11 cellular contexts compared by ENCODE assay signal in the genomic region with DNA sequence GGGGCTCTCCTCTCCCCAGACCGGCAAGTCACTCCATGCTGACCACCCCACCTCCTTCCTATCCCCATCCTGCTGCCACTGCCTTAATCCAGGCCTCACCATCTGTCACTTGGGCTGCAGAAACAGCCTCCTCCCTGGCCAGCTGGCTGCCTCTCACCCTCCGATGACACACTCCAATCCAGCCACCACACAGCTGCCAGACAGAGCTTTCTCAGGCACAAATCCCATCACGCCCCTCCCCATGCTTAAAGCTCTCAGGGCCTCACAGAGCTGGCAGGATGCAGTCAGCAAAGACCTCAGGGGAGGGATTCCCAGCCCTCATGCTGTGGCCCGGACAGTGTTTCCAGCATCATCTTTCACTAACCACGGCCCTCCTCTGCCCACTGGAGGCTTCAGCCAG. TPM values are rescaled to one million over a fixed set of nuclear protein-coding genes. Genes with fewer than 3 reads are reported as not detected.
DNase-seq lines count a peak whose midpoint lies in the region; TF ChIP-seq lines count a peak whose summit lies in the region.
"Had no signal": no experiment of that assay in that cellular context is flagged by ENCODE, and none has a peak within 500 bp of the region (broad histone marks: within the 10 kb centered on the region; RNA-seq: fewer than 3 reads in every experiment).

No MANE protein-coding gene starts in this region.

- DNase-seq in H9: no peak
- DNase-seq in SHP77 (lab: John Stamatoyannopoulos, UW): peak; percentile 87 to 90
- DNase-seq in fibroblast of peridontal ligament (ENCODE audit: extremely low read depth): peak; percentile 75
- DNase-seq in osteocyte (ENCODE audit: extremely low spot score, unreplicated experiment): no peak
- DNase-seq in activated CD8-positive, alpha-beta memory T cell treated with anti-CD3 and anti-CD28 coated beads, Interleukin-2, amount 50 U/mL, for 4 hours: no peak
- DNase-seq in NOMO-1 treated with DMSO at 0.1 percent for 48 hours (lab: John Stamatoyannopoulos, UW; ENCODE audit: unreplicated experiment): no peak
- no peak for DNase-seq in CD14-positive monocyte (ENCODE audit: low spot score)
- DNase-seq in COR-L47 (lab: John Stamatoyannopoulos, UW): no peak
- DNase-seq: natural killer cell had no signal

- H2AK5ac ChIP-seq in H9 (ENCODE audit: insufficient read length, low read length): no peak overlapping the region

- H2AFZ ChIP-seq in H9 (ENCODE audit: low read length): no peak overlapping the region

- no peak overlapping the region for H2BK15ac ChIP-seq in H9 (ENCODE audit: low read depth, low read length)

- H2BK12ac ChIP-seq in H9 (ENCODE audit: insufficient read length, low read depth, low read length): no peak overlapping the region

- intact Hi-C loops in CD14-positive monocyte (cut with micrococcal nuclease): no loop called here

- no peak overlapping the region for H4K5ac ChIP-seq in H9 (ENCODE audit: insufficient read length, low read depth, low read length)

- H3K4ac ChIP-seq in H9 (ENCODE audit: low read depth, low read length): no peak overlapping the region

- H3K27me3 ChIP-seq in H9 (ENCODE audit: insufficient read depth, low read length): no peaks in the 10 kb centered on the region

- H3K36me3 Mint-ChIP-seq in H9 (ENCODE audit: insufficient read depth in 1 of 3, low read depth in 3 of 3) (peaks cover 5 to 14% (median 13%) of the 10 kb centered on the region in 3 experiments; a peak in 6 of 7 replicates), osteocyte (ENCODE audit: unreplicated experiment) (no peaks in the 10 kb centered on the region), CD14-positive monocyte (peaks cover 42 to 46% of the 10 kb centered on the region in 2 donors)
- H3K36me3 Mint-ChIP-seq: natural killer cell had no signal

- H3K4me1 ChIP-seq in H9 (ENCODE audit: insufficient read depth, low read length): no peaks in the 10 kb centered on the region

- TF ChIP-seq CTCF in H9 (conservative IDR thresholded peaks at IDR 0.05) (no peak), osteocyte (IDR thresholded peaks at IDR 0.05) (peak; percentile 24), CD14-positive monocyte (IDR thresholded peaks at IDR 0.05) (no peak)

- no peak overlapping the region for H2BK120ac ChIP-seq in H9 (ENCODE audit: low read depth, low read length, poor library complexity, severe bottlenecking)

- no peak overlapping the region for H3K27ac ChIP-seq in H9 (ENCODE audit: insufficient read length, low read depth, low read length)
- H3K27ac ChIP-seq: HL-60 had no signal

- H3K27ac Mint-ChIP-seq in H9 (peak overlapping the region; percentile 13 to 59 (median 37); a peak in 3 of 7 replicates), osteocyte (ENCODE audit: unreplicated experiment) (peak overlapping the region; percentile 74), CD14-positive monocyte (peak overlapping the region in 1 of 7 donors; percentile 21)

- H3K56ac ChIP-seq in H9 (ENCODE audit: insufficient read length, low read depth, low read length): no peak overlapping the region

- H4K8ac ChIP-seq in H9 (replicated peaks; ENCODE audit: insufficient read length, low read depth, low read length): no peak overlapping the region

- H3K4me3 Mint-ChIP-seq in H9 (no peak overlapping the region), osteocyte (ENCODE audit: unreplicated experiment) (no peak overlapping the region), CD14-positive monocyte (no peak overlapping the region)
- H3K4me3 Mint-ChIP-seq: natural killer cell had no signal

- no CpG with 5 or more reads among the region's 5 CpGs for WGBS in H9 (ENCODE audit: extremely low coverage, insufficient read length, low lambda C conversion rate)

- no peak overlapping the region for H2BK20ac ChIP-seq in H9 (ENCODE audit: low read depth, low read length, poor library complexity, severe bottlenecking)

- no peak overlapping the region for H3K23ac ChIP-seq in H9 (ENCODE audit: insufficient read length, low read depth, low read length)

- H3K79me1 ChIP-seq in H9 (ENCODE audit: insufficient read depth, low read depth, low read length, poor library complexity, severe bottlenecking): no peaks in the 10 kb centered on the region

- H3K4me1 Mint-ChIP-seq in H9 (peaks cover 6 to 13% of the 10 kb centered on the region in 2 experiments; a peak in 3 of 4 replicates), osteocyte (ENCODE audit: unreplicated experiment) (peaks cover 10% of the 10 kb centered on the region), CD14-positive monocyte (no peaks in the 10 kb centered on the region)
- H3K4me1 Mint-ChIP-seq: natural killer cell had no signal

- H3K9ac ChIP-seq in H9 (ENCODE audit: extremely low read depth, insufficient read length, low read length): no peak overlapping the region

- H3K9me3 Mint-ChIP-seq in H9 (no peaks in the 10 kb centered on the region), osteocyte (ENCODE audit: unreplicated experiment) (no peaks in the 10 kb centered on the region), CD14-positive monocyte (no peaks in the 10 kb centered on the region)
- H3K9me3 Mint-ChIP-seq: natural killer cell had no signal

- H3K79me2 ChIP-seq in H9 (ENCODE audit: insufficient read depth, low read length): no peaks in the 10 kb centered on the region

- H3K14ac ChIP-seq in H9 (ENCODE audit: insufficient read depth, low read length): no peak overlapping the region; the same call in 1 of the 2 replicates

- no peaks in the 10 kb centered on the region for H3K23me2 ChIP-seq in H9 (ENCODE audit: insufficient read length, low read depth, low read length, poor library complexity, severe bottlenecking)

- no peaks in the 10 kb centered on the region for H3K9me3 ChIP-seq in H9 (ENCODE audit: control insufficient read depth, low read depth, low read length)

- H3K18ac ChIP-seq in H9 (ENCODE audit: insufficient read length, low read depth, low read length): no peak overlapping the region

- H3K27me3 Mint-ChIP-seq in H9 (ENCODE audit: low read depth) (0 out of 2 replicates have a peak, but pooled peaks cover 2% of the 10 kb centered on the region), osteocyte (ENCODE audit: unreplicated experiment) (no peaks in the 10 kb centered on the region), CD14-positive monocyte (ENCODE audit: low read depth in 3 of 3) (peaks cover 0 to 1% (median 0%) of the 10 kb centered on the region in 3 donors)

- no peak overlapping the region for H2BK5ac ChIP-seq in H9 (ENCODE audit: insufficient read length, low read length)

- no peak overlapping the region for H3T11ph ChIP-seq in H9 (ENCODE audit: low read length)

- no peaks in the 10 kb centered on the region for H4K20me1 ChIP-seq in H9 (ENCODE audit: control insufficient read depth, insufficient read depth, insufficient read length)

- no peak overlapping the region for H4K91ac ChIP-seq in H9 (ENCODE audit: insufficient read length, low read depth, low read length)

- no peak overlapping the region for H3K4me2 ChIP-seq in H9 (ENCODE audit: insufficient read depth, insufficient read length, low read length)

RNA-seq across cellular contexts. Expression of a gene that starts 13.7 kb away (rescaled TPM):
- total RNA-seq in H9 (2021) (6.4 and 6.7 TPM in 2 replicates), osteocyte (1.3 and 1.8 TPM in 2 replicates)
- 1 to 10 TPM in 1 of 2 donors, under 1 TPM in 1; 0.74 to 1.5 TPM for polyA plus RNA-seq in CD14-positive monocyte

RNA-seq across cellular contexts. Expression of a gene that starts 33.1 kb away (rescaled TPM):
- total RNA-seq in H9 (2021) (43.0 and 45.7 TPM in 2 replicates), osteocyte (44.4 and 45.8 TPM in 2 replicates)
- polyA plus RNA-seq in CD14-positive monocyte: 1 to 10 TPM; 4.9 to 8.5 TPM

RNA-seq across cellular contexts. Expression of a gene that starts 37.1 kb away (rescaled TPM):
- total RNA-seq in H9 (2021) (0.09 TPM in 1 of 2 replicates, not detected in the other), osteocyte (not detected in 2 replicates)
- polyA plus RNA-seq in CD14-positive monocyte: 10 to 100 TPM; 22.9 to 33.8 TPM
- total RNA-seq: endothelial cell of umbilical vein had no signal
- polyA plus RNA-seq: endothelial cell of umbilical vein had no signal

Comparison
In these comparisons a context has a peak if more than half of its experiments do, and no peak if none do; other contexts are left out.
1. DNase-seq: peak in SHP77 (2 of 2) and fibroblast of peridontal ligament (single experiment); none in H9 (single experiment), osteocyte (single experiment), activated CD8-positive, alpha-beta memory T cell treated with anti-CD3 and anti-CD28 coated beads, Interleukin-2, amount 50 U/mL, for 4 hours (single experiment), NOMO-1 treated with DMSO at 0.1 percent for 48 hours (single experiment), CD14-positive monocyte (single experiment) and COR-L47 (single experiment).